ENCODE assay signal across 29 cellular contexts in the genomic region with DNA sequence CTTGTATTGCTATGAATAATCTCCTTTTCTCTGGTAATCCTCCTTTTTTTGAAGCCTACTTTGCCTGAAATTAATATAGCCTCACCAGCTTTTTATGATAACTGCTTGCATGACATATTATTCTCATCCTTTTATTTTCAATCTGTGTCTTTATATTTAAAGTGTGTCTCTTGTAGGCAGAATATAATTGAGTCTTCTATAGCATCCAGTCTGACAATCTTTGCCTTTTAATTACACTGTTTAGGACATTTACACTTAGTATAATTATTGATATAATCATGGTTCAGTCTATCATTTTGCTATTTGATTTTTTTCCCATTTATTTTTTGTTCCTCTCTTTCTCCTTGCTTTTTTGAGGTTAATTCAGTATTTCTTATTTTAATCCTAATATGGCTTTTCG.
"Had no signal": no experiment of that assay in that cellular context is flagged by ENCODE, and none has a peak within 500 bp of the region (broad histone marks: within the 10 kb centered on the region; RNA-seq: fewer than 3 reads in every experiment).

No MANE protein-coding gene starts in this region.

- H3K27ac ChIP-seq: colonic mucosa, coronary artery, dorsolateral prefrontal cortex, epithelial cell of prostate, esophagus muscularis mucosa, esophagus squamous epithelium, foreskin keratinocyte, gastrocnemius medialis, gastroesophageal sphincter, heart left ventricle, heart right ventricle had no signal

- H3K27ac Mint-ChIP-seq: dendritic cell treated with granulocyte-macrophage colony-stimulating factor and Interleukin-4, amounts not matched to agents 40 ng/mL and 50 ng/mL, for 4 days; effector memory CD8-positive, alpha-beta T cell; endodermal cell had no signal

- H3K4me1 Mint-ChIP-seq: endodermal cell had no signal

- H3K4me1 ChIP-seq: colonic mucosa, esophagus muscularis mucosa, esophagus squamous epithelium, foreskin keratinocyte, gastrocnemius medialis, heart left ventricle, heart right ventricle had no signal

- H3K4me3 Mint-ChIP-seq: dendritic cell treated with granulocyte-macrophage colony-stimulating factor and Interleukin-4, amounts not matched to agents 40 ng/mL and 50 ng/mL, for 4 days; effector memory CD8-positive, alpha-beta T cell; endodermal cell had no signal

- DNase-seq: colonic mucosa; cortex of kidney; dermis blood vessel endothelial cell; dorsolateral prefrontal cortex; effector CD4-positive, alpha-beta T cell; effector CD8-positive, alpha-beta T cell; effector memory CD4-positive, alpha-beta T cell; effector memory CD8-positive, alpha-beta T cell; endodermal cell; erythroblast; esophagus squamous epithelium; foreskin fibroblast; foreskin keratinocyte; foreskin melanocyte; gastrocnemius medialis; glutamatergic neuron; head of caudate nucleus; heart left ventricle; heart right ventricle had no signal

- ATAC-seq: effector memory CD8-positive, alpha-beta T cell; esophagus mucosa; foreskin keratinocyte; gastrocnemius medialis; gastroesophageal sphincter; heart left ventricle; heart right ventricle had no signal

- H3K27me3 ChIP-seq: colonic mucosa, esophagus muscularis mucosa, esophagus squamous epithelium, foreskin keratinocyte, gastrocnemius medialis, gastroesophageal sphincter, heart right ventricle had no signal

- FAIRE-seq: colon, endometrium, endothelial cell of umbilical vein, frontal cortex had no signal

- H3K9me3 ChIP-seq: colonic mucosa had no signal

- H3K36me3 ChIP-seq: colonic mucosa, esophagus muscularis mucosa, esophagus squamous epithelium, gastrocnemius medialis, gastroesophageal sphincter, heart left ventricle, heart right ventricle had no signal

- H3K4me3 ChIP-seq: colonic mucosa, coronary artery, dorsolateral prefrontal cortex, esophagus muscularis mucosa, esophagus squamous epithelium, gastrocnemius medialis, gastroesophageal sphincter, heart left ventricle, heart right ventricle had no signal
